Comparison of ENCODE assay signal across 2 cellular contexts in the genomic region with DNA sequence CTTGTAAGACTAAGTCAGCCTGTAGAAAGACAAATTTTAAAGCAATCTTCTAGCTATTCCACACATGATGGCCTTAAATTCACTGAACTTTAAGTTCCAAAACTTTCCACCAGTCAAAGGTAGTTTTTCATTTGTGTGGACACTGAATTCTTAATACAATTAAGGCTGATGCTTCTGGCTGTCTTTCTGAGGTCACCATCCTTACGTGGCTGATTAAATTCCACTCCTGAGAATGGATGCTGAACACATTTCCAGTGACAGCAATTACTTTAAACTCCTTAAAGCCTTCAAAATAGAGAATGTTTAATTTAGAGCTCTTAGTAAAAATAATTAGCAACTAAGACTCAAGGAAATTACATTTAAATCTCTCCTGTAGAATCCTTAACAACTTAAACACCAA.
TF ChIP-seq lines count a peak whose summit lies in the region.

No MANE protein-coding gene starts in this region.

TF ChIP-seq in GM23338, 12 proteins besides CTCF, POLR2A, EP300 and RAD21 (continued from another document):
- TF ChIP-seq EZH2 (IDR thresholded peaks at IDR 0.05; ENCODE audit: low read depth, unreplicated experiment), result no peak
- no peak for TF ChIP-seq STAT1 (IDR thresholded peaks at IDR 0.05; ENCODE audit: unreplicated experiment)
- no peak for TF ChIP-seq NANOG (IDR thresholded peaks at IDR 0.05; ENCODE audit: borderline replicate concordance)
- TF ChIP-seq, protein P1, sequence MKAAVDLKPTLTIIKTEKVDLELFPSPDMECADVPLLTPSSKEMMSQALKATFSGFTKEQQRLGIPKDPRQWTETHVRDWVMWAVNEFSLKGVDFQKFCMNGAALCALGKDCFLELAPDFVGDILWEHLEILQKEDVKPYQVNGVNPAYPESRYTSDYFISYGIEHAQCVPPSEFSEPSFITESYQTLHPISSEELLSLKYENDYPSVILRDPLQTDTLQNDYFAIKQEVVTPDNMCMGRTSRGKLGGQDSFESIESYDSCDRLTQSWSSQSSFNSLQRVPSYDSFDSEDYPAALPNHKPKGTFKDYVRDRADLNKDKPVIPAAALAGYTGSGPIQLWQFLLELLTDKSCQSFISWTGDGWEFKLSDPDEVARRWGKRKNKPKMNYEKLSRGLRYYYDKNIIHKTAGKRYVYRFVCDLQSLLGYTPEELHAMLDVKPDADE (IDR thresholded peaks at IDR 0.05), result no peak
- TF ChIP-seq, protein P2, sequence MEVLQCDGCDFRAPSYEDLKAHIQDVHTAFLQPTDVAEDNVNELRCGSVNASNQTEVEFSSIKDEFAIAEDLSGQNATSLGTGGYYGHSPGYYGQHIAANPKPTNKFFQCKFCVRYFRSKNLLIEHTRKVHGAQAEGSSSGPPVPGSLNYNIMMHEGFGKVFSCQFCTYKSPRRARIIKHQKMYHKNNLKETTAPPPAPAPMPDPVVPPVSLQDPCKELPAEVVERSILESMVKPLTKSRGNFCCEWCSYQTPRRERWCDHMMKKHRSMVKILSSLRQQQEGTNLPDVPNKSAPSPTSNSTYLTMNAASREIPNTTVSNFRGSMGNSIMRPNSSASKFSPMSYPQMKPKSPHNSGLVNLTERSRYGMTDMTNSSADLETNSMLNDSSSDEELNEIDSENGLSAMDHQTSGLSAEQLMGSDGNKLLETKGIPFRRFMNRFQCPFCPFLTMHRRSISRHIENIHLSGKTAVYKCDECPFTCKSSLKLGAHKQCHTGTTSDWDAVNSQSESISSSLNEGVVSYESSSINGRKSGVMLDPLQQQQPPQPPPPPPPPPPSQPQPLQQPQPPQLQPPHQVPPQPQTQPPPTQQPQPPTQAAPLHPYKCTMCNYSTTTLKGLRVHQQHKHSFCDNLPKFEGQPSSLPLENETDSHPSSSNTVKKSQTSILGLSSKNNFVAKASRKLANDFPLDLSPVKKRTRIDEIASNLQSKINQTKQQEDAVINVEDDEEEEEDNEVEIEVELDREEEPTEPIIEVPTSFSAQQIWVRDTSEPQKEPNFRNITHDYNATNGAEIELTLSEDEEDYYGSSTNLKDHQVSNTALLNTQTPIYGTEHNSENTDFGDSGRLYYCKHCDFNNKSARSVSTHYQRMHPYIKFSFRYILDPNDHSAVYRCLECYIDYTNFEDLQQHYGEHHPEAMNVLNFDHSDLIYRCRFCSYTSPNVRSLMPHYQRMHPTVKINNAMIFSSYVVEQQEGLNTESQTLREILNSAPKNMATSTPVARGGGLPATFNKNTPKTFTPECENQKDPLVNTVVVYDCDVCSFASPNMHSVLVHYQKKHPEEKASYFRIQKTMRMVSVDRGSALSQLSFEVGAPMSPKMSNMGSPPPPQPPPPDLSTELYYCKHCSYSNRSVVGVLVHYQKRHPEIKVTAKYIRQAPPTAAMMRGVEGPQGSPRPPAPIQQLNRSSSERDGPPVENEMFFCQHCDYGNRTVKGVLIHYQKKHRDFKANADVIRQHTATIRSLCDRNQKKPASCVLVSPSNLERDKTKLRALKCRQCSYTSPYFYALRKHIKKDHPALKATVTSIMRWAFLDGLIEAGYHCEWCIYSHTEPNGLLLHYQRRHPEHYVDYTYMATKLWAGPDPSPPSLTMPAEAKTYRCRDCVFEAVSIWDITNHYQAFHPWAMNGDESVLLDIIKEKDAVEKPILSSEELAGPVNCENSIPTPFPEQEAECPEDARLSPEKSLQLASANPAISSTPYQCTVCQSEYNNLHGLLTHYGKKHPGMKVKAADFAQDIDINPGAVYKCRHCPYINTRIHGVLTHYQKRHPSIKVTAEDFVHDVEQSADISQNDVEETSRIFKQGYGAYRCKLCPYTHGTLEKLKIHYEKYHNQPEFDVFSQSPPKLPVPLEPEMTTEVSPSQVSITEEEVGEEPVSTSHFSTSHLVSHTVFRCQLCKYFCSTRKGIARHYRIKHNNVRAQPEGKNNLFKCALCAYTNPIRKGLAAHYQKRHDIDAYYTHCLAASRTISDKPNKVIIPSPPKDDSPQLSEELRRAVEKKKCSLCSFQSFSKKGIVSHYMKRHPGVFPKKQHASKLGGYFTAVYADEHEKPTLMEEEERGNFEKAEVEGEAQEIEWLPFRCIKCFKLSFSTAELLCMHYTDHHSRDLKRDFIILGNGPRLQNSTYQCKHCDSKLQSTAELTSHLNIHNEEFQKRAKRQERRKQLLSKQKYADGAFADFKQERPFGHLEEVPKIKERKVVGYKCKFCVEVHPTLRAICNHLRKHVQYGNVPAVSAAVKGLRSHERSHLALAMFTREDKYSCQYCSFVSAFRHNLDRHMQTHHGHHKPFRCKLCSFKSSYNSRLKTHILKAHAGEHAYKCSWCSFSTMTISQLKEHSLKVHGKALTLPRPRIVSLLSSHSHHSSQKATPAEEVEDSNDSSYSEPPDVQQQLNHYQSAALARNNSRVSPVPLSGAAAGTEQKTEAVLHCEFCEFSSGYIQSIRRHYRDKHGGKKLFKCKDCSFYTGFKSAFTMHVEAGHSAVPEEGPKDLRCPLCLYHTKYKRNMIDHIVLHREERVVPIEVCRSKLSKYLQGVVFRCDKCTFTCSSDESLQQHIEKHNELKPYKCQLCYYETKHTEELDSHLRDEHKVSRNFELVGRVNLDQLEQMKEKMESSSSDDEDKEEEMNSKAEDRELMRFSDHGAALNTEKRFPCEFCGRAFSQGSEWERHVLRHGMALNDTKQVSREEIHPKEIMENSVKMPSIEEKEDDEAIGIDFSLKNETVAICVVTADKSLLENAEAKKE (CRISPR knock-in tag; IDR thresholded peaks at IDR 0.05), result no peak

TF ChIP-seq in SK-N-SH treated with all-trans-retinoic acid at 6 μM for 48 hours, 23 proteins besides CTCF, POLR2A, EP300 and RAD21 (continued from another document):
- TF ChIP-seq, protein P3, sequence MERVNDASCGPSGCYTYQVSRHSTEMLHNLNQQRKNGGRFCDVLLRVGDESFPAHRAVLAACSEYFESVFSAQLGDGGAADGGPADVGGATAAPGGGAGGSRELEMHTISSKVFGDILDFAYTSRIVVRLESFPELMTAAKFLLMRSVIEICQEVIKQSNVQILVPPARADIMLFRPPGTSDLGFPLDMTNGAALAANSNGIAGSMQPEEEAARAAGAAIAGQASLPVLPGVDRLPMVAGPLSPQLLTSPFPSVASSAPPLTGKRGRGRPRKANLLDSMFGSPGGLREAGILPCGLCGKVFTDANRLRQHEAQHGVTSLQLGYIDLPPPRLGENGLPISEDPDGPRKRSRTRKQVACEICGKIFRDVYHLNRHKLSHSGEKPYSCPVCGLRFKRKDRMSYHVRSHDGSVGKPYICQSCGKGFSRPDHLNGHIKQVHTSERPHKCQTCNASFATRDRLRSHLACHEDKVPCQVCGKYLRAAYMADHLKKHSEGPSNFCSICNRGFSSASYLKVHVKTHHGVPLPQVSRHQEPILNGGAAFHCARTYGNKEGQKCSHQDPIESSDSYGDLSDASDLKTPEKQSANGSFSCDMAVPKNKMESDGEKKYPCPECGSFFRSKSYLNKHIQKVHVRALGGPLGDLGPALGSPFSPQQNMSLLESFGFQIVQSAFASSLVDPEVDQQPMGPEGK (CRISPR knock-in tag; IDR thresholded peaks at IDR 0.05; ENCODE audit: borderline replicate concordance), result no peak
- TF ChIP-seq PPARA (CRISPR knock-in tag; IDR thresholded peaks at IDR 0.05; ENCODE audit: borderline replicate concordance) (no peak), OSR1 (CRISPR knock-in tag; IDR thresholded peaks at IDR 0.05) (no peak), TOX (CRISPR knock-in tag; IDR thresholded peaks at IDR 0.05; ENCODE audit: borderline replicate concordance) (no peak), ZNF70 (CRISPR knock-in tag; IDR thresholded peaks at IDR 0.05) (no peak), ESRRG (CRISPR knock-in tag; IDR thresholded peaks at IDR 0.05) (no peak), CSRNP3 (CRISPR knock-in tag; IDR thresholded peaks at IDR 0.05) (peak; percentile 64; the same call in 1 of the 2 replicates), ZNF565 (CRISPR knock-in tag; conservative IDR thresholded peaks at IDR 0.05; ENCODE audit: low read depth) (no peak), SNAI2 (CRISPR knock-in tag; IDR thresholded peaks at IDR 0.05) (no peak), RARB (CRISPR knock-in tag; IDR thresholded peaks at IDR 0.05) (no peak), ZC3H10 (CRISPR knock-in tag; IDR thresholded peaks at IDR 0.05) (peak; percentile 91), ZFP30 (CRISPR knock-in tag; IDR thresholded peaks at IDR 0.05) (no peak), TCF4 (CRISPR knock-in tag; IDR thresholded peaks at IDR 0.05; ENCODE audit: borderline replicate concordance) (peak; percentile 38; the same call in 1 of the 2 replicates), BACH2 (CRISPR knock-in tag; IDR thresholded peaks at IDR 0.05; ENCODE audit: borderline replicate concordance) (no peak)
- TF ChIP-seq, protein P4, sequence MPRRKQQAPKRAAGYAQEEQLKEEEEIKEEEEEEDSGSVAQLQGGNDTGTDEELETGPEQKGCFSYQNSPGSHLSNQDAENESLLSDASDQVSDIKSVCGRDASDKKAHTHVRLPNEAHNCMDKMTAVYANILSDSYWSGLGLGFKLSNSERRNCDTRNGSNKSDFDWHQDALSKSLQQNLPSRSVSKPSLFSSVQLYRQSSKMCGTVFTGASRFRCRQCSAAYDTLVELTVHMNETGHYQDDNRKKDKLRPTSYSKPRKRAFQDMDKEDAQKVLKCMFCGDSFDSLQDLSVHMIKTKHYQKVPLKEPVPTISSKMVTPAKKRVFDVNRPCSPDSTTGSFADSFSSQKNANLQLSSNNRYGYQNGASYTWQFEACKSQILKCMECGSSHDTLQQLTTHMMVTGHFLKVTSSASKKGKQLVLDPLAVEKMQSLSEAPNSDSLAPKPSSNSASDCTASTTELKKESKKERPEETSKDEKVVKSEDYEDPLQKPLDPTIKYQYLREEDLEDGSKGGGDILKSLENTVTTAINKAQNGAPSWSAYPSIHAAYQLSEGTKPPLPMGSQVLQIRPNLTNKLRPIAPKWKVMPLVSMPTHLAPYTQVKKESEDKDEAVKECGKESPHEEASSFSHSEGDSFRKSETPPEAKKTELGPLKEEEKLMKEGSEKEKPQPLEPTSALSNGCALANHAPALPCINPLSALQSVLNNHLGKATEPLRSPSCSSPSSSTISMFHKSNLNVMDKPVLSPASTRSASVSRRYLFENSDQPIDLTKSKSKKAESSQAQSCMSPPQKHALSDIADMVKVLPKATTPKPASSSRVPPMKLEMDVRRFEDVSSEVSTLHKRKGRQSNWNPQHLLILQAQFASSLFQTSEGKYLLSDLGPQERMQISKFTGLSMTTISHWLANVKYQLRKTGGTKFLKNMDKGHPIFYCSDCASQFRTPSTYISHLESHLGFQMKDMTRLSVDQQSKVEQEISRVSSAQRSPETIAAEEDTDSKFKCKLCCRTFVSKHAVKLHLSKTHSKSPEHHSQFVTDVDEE (CRISPR knock-in tag; IDR thresholded peaks at IDR 0.05), result peak; percentile 50; the same call in 1 of the 2 replicates
- TF ChIP-seq, protein P5, sequence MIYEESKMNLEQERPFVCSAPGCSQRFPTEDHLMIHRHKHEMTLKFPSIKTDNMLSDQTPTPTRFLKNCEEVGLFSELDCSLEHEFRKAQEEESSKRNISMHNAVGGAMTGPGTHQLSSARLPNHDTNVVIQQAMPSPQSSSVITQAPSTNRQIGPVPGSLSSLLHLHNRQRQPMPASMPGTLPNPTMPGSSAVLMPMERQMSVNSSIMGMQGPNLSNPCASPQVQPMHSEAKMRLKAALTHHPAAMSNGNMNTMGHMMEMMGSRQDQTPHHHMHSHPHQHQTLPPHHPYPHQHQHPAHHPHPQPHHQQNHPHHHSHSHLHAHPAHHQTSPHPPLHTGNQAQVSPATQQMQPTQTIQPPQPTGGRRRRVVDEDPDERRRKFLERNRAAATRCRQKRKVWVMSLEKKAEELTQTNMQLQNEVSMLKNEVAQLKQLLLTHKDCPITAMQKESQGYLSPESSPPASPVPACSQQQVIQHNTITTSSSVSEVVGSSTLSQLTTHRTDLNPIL (CRISPR knock-in tag; IDR thresholded peaks at IDR 0.05; ENCODE audit: low read depth), result peak; percentile 50; the same call in 1 of the 2 replicates
